In the genomic region with DNA sequence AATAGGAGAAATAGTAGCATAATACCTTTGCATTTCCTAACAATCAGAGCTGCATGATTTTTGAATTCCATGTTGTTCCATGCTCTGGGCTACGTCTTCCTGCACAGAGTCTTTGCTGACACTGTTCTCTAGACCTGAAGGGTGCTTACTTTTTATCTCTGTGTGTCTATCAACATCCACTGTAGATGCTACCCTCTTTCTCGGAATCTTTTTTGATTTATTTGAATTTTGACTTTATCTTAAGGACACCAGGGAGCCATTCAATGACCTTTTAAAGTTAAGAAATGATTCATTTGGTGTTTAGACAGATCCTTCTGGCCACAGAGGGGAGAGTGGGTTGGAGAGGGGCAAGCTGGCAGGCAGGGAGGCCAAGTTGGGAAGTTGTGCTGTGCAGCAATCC, we compare ENCODE assay signal across 1 cellular context.
TF ChIP-seq lines count a peak whose summit lies in the region.

No MANE protein-coding gene starts in this region.

TF ChIP-seq in H1, 55 proteins besides CTCF, POLR2A, EP300 and RAD21:
- TF ChIP-seq BACH1 (IDR thresholded peaks at IDR 0.05; ENCODE audit: low read length): no peak
- TF ChIP-seq ZNF274 (IDR thresholded peaks at IDR 0.05; ENCODE audit: borderline replicate concordance, extremely low read depth, low read length): no peak
- TF ChIP-seq TAF7 (optimal IDR thresholded peaks at IDR 0.05; ENCODE audit: borderline replicate concordance, low read depth, low read length): no peak
- TF ChIP-seq SIRT6 (IDR thresholded peaks at IDR 0.05; ENCODE audit: low read length): no peak
